Comparison of ENCODE assay signal across 1 cellular context in genomic region chr9:136437839-136438547, GRCh38.
TF ChIP-seq lines count a peak whose summit lies in the region.

No MANE protein-coding gene starts in this region.

TF ChIP-seq in endothelial cell of umbilical vein, 7 proteins besides CTCF, POLR2A, EP300 and RAD21:
- no peak for TF ChIP-seq JUN (IDR thresholded peaks at IDR 0.05; ENCODE audit: borderline replicate concordance, insufficient read depth, insufficient read length, low read depth)
- no peak for TF ChIP-seq MAX (IDR thresholded peaks at IDR 0.05; ENCODE audit: insufficient read depth, insufficient read length)
- no peak for TF ChIP-seq EZH2 (IDR thresholded peaks at IDR 0.05; ENCODE audit: borderline replicate concordance, low read depth, low read length, severe bottlenecking)
- no peak for TF ChIP-seq MYC (IDR thresholded peaks at IDR 0.05; ENCODE audit: low read depth, low read length)
- no peak for TF ChIP-seq GATA2 (IDR thresholded peaks at IDR 0.05; ENCODE audit: insufficient read depth, insufficient read length, low read depth, low read length)
- TF ChIP-seq POLR2AphosphoS5 (IDR thresholded peaks at IDR 0.05; ENCODE audit: insufficient read depth, low read depth, low read length): no peak
- TF ChIP-seq FOS (IDR thresholded peaks at IDR 0.05; ENCODE audit: borderline replicate concordance, insufficient read depth, low read length): no peak
